ENCODE assay signal across 20 cellular contexts in the genomic region with DNA sequence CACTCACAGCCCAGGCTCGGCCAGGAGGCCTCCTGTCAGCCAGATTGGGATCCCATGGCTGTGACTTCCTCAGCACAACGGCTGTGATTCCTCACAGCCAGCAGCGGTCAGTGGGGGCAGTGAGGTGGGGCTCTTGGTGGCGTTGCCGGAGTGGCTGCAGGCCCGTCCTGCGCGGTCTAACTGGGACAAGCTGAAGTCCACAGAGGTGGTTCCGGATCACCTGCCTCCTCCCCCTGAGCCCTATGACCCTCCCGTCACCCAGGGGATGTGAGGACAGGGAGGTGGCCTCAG. TPM values are rescaled to one million over a fixed set of nuclear protein-coding genes. Genes with fewer than 3 reads are reported as not detected.
"Had no signal": no experiment of that assay in that cellular context is flagged by ENCODE, and none has a peak within 500 bp of the region (broad histone marks: within the 10 kb centered on the region; RNA-seq: fewer than 3 reads in every experiment).

No MANE protein-coding gene starts in this region.

- DNase-seq: activated CD4-positive, CD25-positive, alpha-beta regulatory T cell treated with anti-CD3 and anti-CD28 coated beads, Interleukin-2, amount 50 U/mL, for 72 hours; activated naive CD4-positive, alpha-beta T cell treated with Interleukin-2 at 50 U/mL for 16 hours; esophagus squamous epithelium; hippocampal formation; ovary; sigmoid colon; spleen; stimulated activated naive CD8-positive, alpha-beta T cell treated with anti-CD3 and anti-CD28 coated beads, Interleukin-15, amount 100 ng/mL, for 72 hours; T-cell; T-helper 9 cell; thyroid gland had no signal

- H3K36me3 Mint-ChIP-seq: T-cell had no signal

- H3K27ac ChIP-seq: esophagus squamous epithelium, ovary, sigmoid colon, spleen, thyroid gland had no signal

- H3K4me3 ChIP-seq: esophagus squamous epithelium, ovary, sigmoid colon, spleen, thyroid gland had no signal

- H3K36me3 ChIP-seq: esophagus squamous epithelium, ovary, sigmoid colon, spleen, thyroid gland had no signal

- ATAC-seq: stimulated activated naive CD8-positive, alpha-beta T cell treated with anti-CD3 and anti-CD28 coated beads, Interleukin-15, amount 100 ng/mL, for 72 hours; T-cell had no signal

- H3K4me1 ChIP-seq: sigmoid colon, thyroid gland had no signal

- H3K9me3 Mint-ChIP-seq: stimulated activated naive CD8-positive, alpha-beta T cell treated with anti-CD3 and anti-CD28 coated beads, Interleukin-15, amount 100 ng/mL, for 72 hours; T-cell had no signal

- H3K4me3 Mint-ChIP-seq: stimulated activated naive CD8-positive, alpha-beta T cell treated with anti-CD3 and anti-CD28 coated beads, Interleukin-15, amount 100 ng/mL, for 72 hours; T-cell had no signal

- H3K9me3 ChIP-seq: esophagus squamous epithelium, ovary, sigmoid colon, spleen, thyroid gland had no signal

- FAIRE-seq: astrocyte, bronchial epithelial cell, colon, endothelial cell of umbilical vein had no signal

- H3K27ac Mint-ChIP-seq: stimulated activated naive CD8-positive, alpha-beta T cell treated with anti-CD3 and anti-CD28 coated beads, Interleukin-15, amount 100 ng/mL, for 72 hours; T-cell had no signal

- H3K27me3 ChIP-seq: ovary, thyroid gland had no signal

RNA-seq across cellular contexts. Expression of a gene that starts 34.4 kb away (rescaled TPM):
- polyA plus RNA-seq: neural cell had no signal

RNA-seq across cellular contexts. Expression of a gene that starts 39.5 kb away (rescaled TPM):
- total RNA-seq: activated CD8-positive, alpha-beta memory T cell treated with anti-CD3 and anti-CD28 coated beads for 36 hours; endothelial cell of umbilical vein; fibroblast of villous mesenchyme; glomerular endothelial cell; pulmonary artery endothelial cell had no signal
- polyA plus RNA-seq: endothelial cell of umbilical vein, neural cell had no signal
